13 cellular contexts compared by ENCODE assay signal in the genomic region with DNA sequence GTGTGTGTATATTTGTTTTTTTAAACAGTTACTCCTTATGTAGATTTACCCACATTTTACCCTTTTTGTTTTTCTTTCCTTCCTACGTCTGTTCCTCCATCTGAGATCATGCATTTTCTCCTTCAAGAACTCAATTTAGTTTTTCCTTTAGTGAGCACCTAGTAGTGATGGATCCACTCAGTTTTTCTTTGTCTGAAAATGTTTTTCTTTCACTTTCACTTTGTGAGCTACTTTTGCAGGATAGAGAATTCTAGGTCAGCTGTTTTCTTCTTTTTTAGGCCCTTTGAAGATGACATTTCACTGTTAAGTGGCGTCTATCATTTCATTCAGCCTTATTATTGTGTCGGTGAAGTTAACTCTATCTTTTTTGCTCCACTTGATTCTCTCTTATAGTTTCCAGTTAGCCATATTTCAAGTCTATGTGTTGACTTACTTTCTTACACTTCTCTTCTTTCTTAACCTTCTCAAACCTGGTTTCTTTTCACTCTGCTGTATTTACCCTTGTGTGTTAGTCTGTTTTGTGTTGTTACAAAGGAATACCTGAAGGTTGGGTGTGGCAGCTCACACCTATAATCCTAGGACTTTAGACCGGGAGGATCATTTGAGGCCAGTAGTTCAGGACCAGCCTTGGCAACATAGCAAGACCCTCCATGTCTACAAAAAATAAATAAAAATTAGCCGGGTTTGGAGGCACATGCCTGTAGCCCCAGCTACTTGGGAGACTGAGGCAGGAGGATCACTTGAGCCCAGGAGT. TPM values are rescaled to one million over a fixed set of nuclear protein-coding genes. Genes with fewer than 3 reads are reported as not detected.
DNase-seq lines count a peak whose midpoint lies in the region; ATAC-seq lines count a peak whose summit lies in the region.
"Had no signal": no experiment of that assay in that cellular context is flagged by ENCODE, and none has a peak within 500 bp of the region (broad histone marks: within the 10 kb centered on the region; RNA-seq: fewer than 3 reads in every experiment).

No MANE protein-coding gene starts in this region.

- peaks cover 38% of the 10 kb centered on the region for H3K36me3 Mint-ChIP-seq in activated CD4-positive, alpha-beta T cell treated with anti-CD3 and anti-CD28 coated beads for 36 hours (ENCODE audit: low read depth)

- peak; percentile 54 for ATAC-seq in activated CD4-positive, alpha-beta T cell treated with anti-CD3 and anti-CD28 coated beads for 36 hours
- ATAC-seq in HG02852 (IDR thresholded peaks at IDR 0.05; ENCODE audit: unreplicated experiment) = no peak

- H3K4me3 ChIP-seq in effector memory CD4-positive, alpha-beta T cell (ENCODE audit: insufficient read depth, low read depth, low read length, poor library complexity, severe bottlenecking) = peak overlapping the region; percentile 41
- H3K4me3 ChIP-seq in rectal smooth muscle tissue (ENCODE audit: low read length) = peak overlapping the region; percentile 9

- peaks cover 3% of the 10 kb centered on the region for H3K4me1 ChIP-seq in effector memory CD4-positive, alpha-beta T cell (ENCODE audit: control insufficient read depth, insufficient read depth, low read length, poor library complexity, severe bottlenecking)
- no peaks in the 10 kb centered on the region for H3K4me1 ChIP-seq in rectal smooth muscle tissue (ENCODE audit: control insufficient read depth, insufficient read depth, low read length)

- no peak overlapping the region for H3K9ac ChIP-seq in rectal smooth muscle tissue (ENCODE audit: low read length)

- H3K9me3 ChIP-seq in effector memory CD4-positive, alpha-beta T cell (ENCODE audit: control insufficient read depth, low read length) = no peaks in the 10 kb centered on the region

- no peaks in the 10 kb centered on the region for H3K9me3 Mint-ChIP-seq in activated CD4-positive, alpha-beta T cell treated with anti-CD3 and anti-CD28 coated beads for 36 hours (ENCODE audit: low read depth)

- peaks cover 25% of the 10 kb centered on the region for H3K4me1 Mint-ChIP-seq in activated CD4-positive, alpha-beta T cell treated with anti-CD3 and anti-CD28 coated beads for 36 hours

- DNase-seq in activated CD4-positive, alpha-beta T cell treated with anti-CD3 and anti-CD28 coated beads for 36 hours = no peak
- no peak for DNase-seq in activated CD4-positive, alpha-beta T cell treated with anti-CD3 and anti-CD28 coated beads for 4 hours
- DNase-seq in OCI-M1 (lab: John Stamatoyannopoulos, UW) (peak; percentile 69), caudate nucleus (lab: John Stamatoyannopoulos, UW) (no peak), GOT3 (lab: John Stamatoyannopoulos, UW) (no peak)
- DNase-seq in effector memory CD4-positive, alpha-beta T cell = no peak
- DNase-seq: anterior cingulate cortex; H7; stimulated activated CD8-positive, alpha-beta memory T cell treated with anti-CD3 and anti-CD28 coated beads, Interleukin-4, amount 100 ng/mL, for 48 hours; WERI-Rb-1 had no signal

- no peaks in the 10 kb centered on the region for H3K27me3 ChIP-seq in effector memory CD4-positive, alpha-beta T cell (replicated peaks; ENCODE audit: control insufficient read depth, insufficient read depth, low read length, poor library complexity, severe bottlenecking)
- H3K27me3 ChIP-seq in rectal smooth muscle tissue (ENCODE audit: control insufficient read depth, insufficient read depth, low read length) = no peaks in the 10 kb centered on the region

- H3K27ac Mint-ChIP-seq in activated CD4-positive, alpha-beta T cell treated with anti-CD3 and anti-CD28 coated beads for 36 hours = peak overlapping the region; percentile 76

- peaks cover 9% of the 10 kb centered on the region for H3K36me3 ChIP-seq in effector memory CD4-positive, alpha-beta T cell (ENCODE audit: control insufficient read depth, insufficient read depth, low read length)
- no peaks in the 10 kb centered on the region for H3K36me3 ChIP-seq in rectal smooth muscle tissue (ENCODE audit: control insufficient read depth, insufficient read depth, low read length)

- intact Hi-C loops in activated CD4-positive, alpha-beta T cell treated with anti-CD3 and anti-CD28 coated beads for 36 hours (cut with DNase I, micrococcal nuclease) = no loop called here

- POLR2A ChIA-PET in activated CD4-positive, alpha-beta T cell treated with anti-CD3 and anti-CD28 coated beads for 36 hours (lab: Charles Lee) = interaction anchor here (0.7 kb wide), 1 partner anchor 324 kb away, joined by 4 read pairs; no protein-coding TSS in a partner anchor

- CTCF ChIA-PET in activated CD4-positive, alpha-beta T cell treated with anti-CD3 and anti-CD28 coated beads for 36 hours (lab: Charles Lee) = interaction anchor here (0.6 to 0.8 kb wide), 3 partner anchors 77 to 1294 kb away, joined by 3 to 5 read pairs (median 4); no protein-coding TSS in a partner anchor

- peak overlapping the region; percentile 58 for H3K4me3 Mint-ChIP-seq in activated CD4-positive, alpha-beta T cell treated with anti-CD3 and anti-CD28 coated beads for 36 hours

- H3K27me3 Mint-ChIP-seq in activated CD4-positive, alpha-beta T cell treated with anti-CD3 and anti-CD28 coated beads for 36 hours = no peaks in the 10 kb centered on the region

- no peak overlapping the region for H3K27ac ChIP-seq in effector memory CD4-positive, alpha-beta T cell (ENCODE audit: insufficient read depth, low read length, poor library complexity, severe bottlenecking)
- no peak overlapping the region for H3K27ac ChIP-seq in rectal smooth muscle tissue (ENCODE audit: low read depth, low read length)
- no peak overlapping the region for H3K27ac ChIP-seq in caudate nucleus (ENCODE audit: low read depth, low read length)
- H3K27ac ChIP-seq: RWPE1, WERI-Rb-1 had no signal

RNA-seq across cellular contexts. Expression of a gene that starts 55.8 kb away (rescaled TPM):
- 10 to 100 TPM; 32.3 to 33.0 TPM for total RNA-seq in activated CD4-positive, alpha-beta T cell treated with anti-CD3 and anti-CD28 coated beads for 36 hours
